Comparison of ENCODE assay signal across 2 cellular contexts in the genomic region with DNA sequence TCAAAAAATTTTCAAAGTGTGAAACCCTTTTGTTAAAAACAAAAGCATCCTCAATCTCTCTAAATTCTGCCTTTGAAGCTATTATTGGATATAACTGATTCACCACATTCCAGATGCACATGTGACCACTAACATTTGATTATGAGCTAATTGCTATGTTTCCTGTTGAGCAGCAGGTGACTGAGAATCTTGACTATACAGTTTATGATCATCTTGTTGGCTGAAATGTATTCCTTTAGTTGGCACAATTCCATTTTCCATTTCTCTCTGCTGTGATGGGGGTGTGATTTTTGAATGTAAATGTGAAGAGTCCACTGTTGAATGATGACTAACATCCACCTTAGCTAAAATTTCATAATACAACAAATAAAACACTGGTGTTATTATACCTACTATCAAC.
TF ChIP-seq lines count a peak whose summit lies in the region.

No MANE protein-coding gene starts in this region.

TF ChIP-seq in HEK293, 187 proteins besides CTCF, POLR2A, EP300 and RAD21:
- TF ChIP-seq ZNF629 (tag by site-specific recombination; IDR thresholded peaks at IDR 0.05) (peak; percentile 56; the same call in 1 of the 2 replicates), ZBTB17 (tag by site-specific recombination; IDR thresholded peaks at IDR 0.05) (0 out of 2 replicates have a peak, but pooled peaks have one; percentile 25), SP7 (tag by site-specific recombination; IDR thresholded peaks at IDR 0.05) (peak; percentile 86), ZNF391 (tag by site-specific recombination; IDR thresholded peaks at IDR 0.05; ENCODE audit: borderline replicate concordance, low read depth) (no peak), SP2 (tag by site-specific recombination; IDR thresholded peaks at IDR 0.05) (no peak), ZNF777 (tag by site-specific recombination; IDR thresholded peaks at IDR 0.05; ENCODE audit: borderline replicate concordance) (no peak), SCRT2 (tag by site-specific recombination; IDR thresholded peaks at IDR 0.05) (peak; percentile 88), ZNF211 (tag by site-specific recombination; IDR thresholded peaks at IDR 0.05; ENCODE audit: low read depth) (no peak), ZNF366 (tag by site-specific recombination; conservative IDR thresholded peaks at IDR 0.05) (peak; percentile 53)
- TF ChIP-seq, protein P1, sequence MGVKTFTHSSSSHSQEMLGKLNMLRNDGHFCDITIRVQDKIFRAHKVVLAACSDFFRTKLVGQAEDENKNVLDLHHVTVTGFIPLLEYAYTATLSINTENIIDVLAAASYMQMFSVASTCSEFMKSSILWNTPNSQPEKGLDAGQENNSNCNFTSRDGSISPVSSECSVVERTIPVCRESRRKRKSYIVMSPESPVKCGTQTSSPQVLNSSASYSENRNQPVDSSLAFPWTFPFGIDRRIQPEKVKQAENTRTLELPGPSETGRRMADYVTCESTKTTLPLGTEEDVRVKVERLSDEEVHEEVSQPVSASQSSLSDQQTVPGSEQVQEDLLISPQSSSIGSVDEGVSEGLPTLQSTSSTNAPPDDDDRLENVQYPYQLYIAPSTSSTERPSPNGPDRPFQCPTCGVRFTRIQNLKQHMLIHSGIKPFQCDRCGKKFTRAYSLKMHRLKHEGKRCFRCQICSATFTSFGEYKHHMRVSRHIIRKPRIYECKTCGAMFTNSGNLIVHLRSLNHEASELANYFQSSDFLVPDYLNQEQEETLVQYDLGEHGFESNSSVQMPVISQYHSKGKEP (tag by site-specific recombination; IDR thresholded peaks at IDR 0.05) = no peak
- TF ChIP-seq, protein P2, sequence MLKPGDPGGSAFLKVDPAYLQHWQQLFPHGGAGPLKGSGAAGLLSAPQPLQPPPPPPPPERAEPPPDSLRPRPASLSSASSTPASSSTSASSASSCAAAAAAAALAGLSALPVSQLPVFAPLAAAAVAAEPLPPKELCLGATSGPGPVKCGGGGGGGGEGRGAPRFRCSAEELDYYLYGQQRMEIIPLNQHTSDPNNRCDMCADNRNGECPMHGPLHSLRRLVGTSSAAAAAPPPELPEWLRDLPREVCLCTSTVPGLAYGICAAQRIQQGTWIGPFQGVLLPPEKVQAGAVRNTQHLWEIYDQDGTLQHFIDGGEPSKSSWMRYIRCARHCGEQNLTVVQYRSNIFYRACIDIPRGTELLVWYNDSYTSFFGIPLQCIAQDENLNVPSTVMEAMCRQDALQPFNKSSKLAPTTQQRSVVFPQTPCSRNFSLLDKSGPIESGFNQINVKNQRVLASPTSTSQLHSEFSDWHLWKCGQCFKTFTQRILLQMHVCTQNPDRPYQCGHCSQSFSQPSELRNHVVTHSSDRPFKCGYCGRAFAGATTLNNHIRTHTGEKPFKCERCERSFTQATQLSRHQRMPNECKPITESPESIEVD (tag by site-specific recombination; IDR thresholded peaks at IDR 0.05) = 0 out of 2 replicates have a peak, but pooled peaks have one; percentile 33
- TF ChIP-seq, protein P3, sequence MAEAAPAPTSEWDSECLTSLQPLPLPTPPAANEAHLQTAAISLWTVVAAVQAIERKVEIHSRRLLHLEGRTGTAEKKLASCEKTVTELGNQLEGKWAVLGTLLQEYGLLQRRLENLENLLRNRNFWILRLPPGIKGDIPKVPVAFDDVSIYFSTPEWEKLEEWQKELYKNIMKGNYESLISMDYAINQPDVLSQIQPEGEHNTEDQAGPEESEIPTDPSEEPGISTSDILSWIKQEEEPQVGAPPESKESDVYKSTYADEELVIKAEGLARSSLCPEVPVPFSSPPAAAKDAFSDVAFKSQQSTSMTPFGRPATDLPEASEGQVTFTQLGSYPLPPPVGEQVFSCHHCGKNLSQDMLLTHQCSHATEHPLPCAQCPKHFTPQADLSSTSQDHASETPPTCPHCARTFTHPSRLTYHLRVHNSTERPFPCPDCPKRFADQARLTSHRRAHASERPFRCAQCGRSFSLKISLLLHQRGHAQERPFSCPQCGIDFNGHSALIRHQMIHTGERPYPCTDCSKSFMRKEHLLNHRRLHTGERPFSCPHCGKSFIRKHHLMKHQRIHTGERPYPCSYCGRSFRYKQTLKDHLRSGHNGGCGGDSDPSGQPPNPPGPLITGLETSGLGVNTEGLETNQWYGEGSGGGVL (tag by site-specific recombination; IDR thresholded peaks at IDR 0.05) = no peak
- TF ChIP-seq, protein P4, sequence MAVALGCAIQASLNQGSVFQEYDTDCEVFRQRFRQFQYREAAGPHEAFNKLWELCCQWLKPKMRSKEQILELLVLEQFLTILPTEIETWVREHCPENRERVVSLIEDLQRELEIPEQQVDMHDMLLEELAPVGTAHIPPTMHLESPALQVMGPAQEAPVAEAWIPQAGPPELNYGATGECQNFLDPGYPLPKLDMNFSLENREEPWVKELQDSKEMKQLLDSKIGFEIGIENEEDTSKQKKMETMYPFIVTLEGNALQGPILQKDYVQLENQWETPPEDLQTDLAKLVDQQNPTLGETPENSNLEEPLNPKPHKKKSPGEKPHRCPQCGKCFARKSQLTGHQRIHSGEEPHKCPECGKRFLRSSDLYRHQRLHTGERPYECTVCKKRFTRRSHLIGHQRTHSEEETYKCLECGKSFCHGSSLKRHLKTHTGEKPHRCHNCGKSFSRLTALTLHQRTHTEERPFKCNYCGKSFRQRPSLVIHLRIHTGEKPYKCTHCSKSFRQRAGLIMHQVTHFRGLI (tag by site-specific recombination; IDR thresholded peaks at IDR 0.05) = no peak
- TF ChIP-seq, protein P5, sequence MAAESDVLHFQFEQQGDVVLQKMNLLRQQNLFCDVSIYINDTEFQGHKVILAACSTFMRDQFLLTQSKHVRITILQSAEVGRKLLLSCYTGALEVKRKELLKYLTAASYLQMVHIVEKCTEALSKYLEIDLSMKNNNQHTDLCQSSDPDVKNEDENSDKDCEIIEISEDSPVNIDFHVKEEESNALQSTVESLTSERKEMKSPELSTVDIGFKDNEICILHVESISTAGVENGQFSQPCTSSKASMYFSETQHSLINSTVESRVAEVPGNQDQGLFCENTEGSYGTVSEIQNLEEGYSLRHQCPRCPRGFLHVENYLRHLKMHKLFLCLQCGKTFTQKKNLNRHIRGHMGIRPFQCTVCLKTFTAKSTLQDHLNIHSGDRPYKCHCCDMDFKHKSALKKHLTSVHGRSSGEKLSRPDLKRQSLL (tag by site-specific recombination; IDR thresholded peaks at IDR 0.05) = no peak

TF ChIP-seq in endothelial cell of umbilical vein, 7 proteins besides CTCF, POLR2A, EP300 and RAD21:
- TF ChIP-seq JUN (IDR thresholded peaks at IDR 0.05; ENCODE audit: borderline replicate concordance, insufficient read depth, insufficient read length, low read depth) (peak; percentile 72), FOS (IDR thresholded peaks at IDR 0.05; ENCODE audit: borderline replicate concordance, insufficient read depth, low read length) (peak; percentile 8), EZH2 (IDR thresholded peaks at IDR 0.05; ENCODE audit: borderline replicate concordance, low read depth, low read length, severe bottlenecking) (no peak), MYC (IDR thresholded peaks at IDR 0.05; ENCODE audit: low read depth, low read length) (no peak), GATA2 (IDR thresholded peaks at IDR 0.05; ENCODE audit: insufficient read depth, insufficient read length, low read depth, low read length) (no peak)
- TF ChIP-seq, protein P6, sequence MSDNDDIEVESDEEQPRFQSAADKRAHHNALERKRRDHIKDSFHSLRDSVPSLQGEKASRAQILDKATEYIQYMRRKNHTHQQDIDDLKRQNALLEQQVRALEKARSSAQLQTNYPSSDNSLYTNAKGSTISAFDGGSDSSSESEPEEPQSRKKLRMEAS (IDR thresholded peaks at IDR 0.05; ENCODE audit: insufficient read depth, insufficient read length) = peak; percentile 18
